In genomic region chr12:120358412-120359158, GRCh38 we compare ENCODE assay signal across 1 cellular context.
TF ChIP-seq lines count a peak whose summit lies in the region.

No MANE protein-coding gene starts in this region.

TF ChIP-seq in H1, 55 proteins besides CTCF, POLR2A, EP300 and RAD21:
- TF ChIP-seq CBX8 (IDR thresholded peaks at IDR 0.05; ENCODE audit: borderline replicate concordance, low read depth, low read length): no peak
- no peak for TF ChIP-seq SP4 (IDR thresholded peaks at IDR 0.05; ENCODE audit: low read length)
- peak in 1 of 2 experiments; percentile 14; a peak in 1 of 4 replicates for TF ChIP-seq SIN3A (conservative IDR thresholded peaks at IDR 0.05 in 1 of 2, IDR thresholded peaks at IDR 0.05 in 1 of 2; ENCODE audit: low read depth in 1 of 2, low read length in 2 of 2)
